In the genomic region with DNA sequence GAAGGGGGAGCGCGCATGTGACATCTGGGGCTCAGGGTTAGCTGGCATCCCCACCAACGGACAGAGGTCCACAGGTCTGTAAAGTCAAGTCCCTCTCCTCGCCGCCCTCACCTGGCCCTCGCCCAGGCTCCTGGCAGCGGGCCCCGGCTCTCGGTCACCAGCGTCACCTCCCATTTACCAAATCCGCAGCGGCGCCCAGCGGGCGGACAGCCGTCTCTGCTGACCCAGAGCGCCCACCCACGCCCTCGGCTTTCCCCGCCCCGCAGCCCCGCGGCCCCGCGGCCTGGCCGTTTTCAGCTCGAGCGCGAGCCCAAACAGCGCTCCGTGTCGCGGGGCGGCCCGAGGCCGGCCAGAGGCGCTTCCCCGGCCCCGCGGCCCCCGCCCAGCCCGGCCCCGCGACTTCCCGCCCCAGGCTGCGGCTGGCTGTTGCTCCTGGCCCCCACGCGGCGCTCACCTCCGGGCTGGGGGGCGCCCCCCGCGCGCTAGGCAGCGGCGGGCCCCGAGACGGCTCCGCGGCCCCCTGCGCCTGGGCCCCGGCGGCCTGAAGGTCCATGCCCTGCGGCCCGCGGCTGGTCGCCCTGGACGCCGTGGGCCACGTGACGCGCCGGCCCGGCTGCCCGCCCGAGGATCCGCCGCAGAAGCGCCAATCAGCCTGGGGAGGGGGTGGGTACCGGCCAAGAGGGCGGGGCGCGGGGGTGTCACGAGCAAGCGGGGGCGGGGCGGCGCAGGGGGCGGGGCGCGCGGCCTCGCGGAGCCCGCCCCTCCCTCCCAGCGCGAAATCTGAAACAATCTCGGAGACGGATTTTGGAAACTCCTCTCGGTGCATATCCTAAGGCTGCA, we compare ENCODE assay signal across 1 cellular context.
TF ChIP-seq lines count a peak whose summit lies in the region.

Gene COPRS (minus strand): TSS at position 598 of the 840 bp plus-strand sequence. CDS start 45 bp downstream, at position 553.

TF ChIP-seq in GM23338, 12 proteins besides CTCF, POLR2A, EP300 and RAD21 (continued from another document):
- TF ChIP-seq ZNF462 (CRISPR knock-in tag; IDR thresholded peaks at IDR 0.05): no peak
- no peak for TF ChIP-seq EZH2phosphoT487 (IDR thresholded peaks at IDR 0.05; ENCODE audit: unreplicated experiment)
- no peak for TF ChIP-seq ZNF331 (CRISPR knock-in tag; IDR thresholded peaks at IDR 0.05; ENCODE audit: low read depth)
TF ChIP-seq in GM23338: peak in this region for 2.
